7 cellular contexts compared by ENCODE assay signal in the genomic region with DNA sequence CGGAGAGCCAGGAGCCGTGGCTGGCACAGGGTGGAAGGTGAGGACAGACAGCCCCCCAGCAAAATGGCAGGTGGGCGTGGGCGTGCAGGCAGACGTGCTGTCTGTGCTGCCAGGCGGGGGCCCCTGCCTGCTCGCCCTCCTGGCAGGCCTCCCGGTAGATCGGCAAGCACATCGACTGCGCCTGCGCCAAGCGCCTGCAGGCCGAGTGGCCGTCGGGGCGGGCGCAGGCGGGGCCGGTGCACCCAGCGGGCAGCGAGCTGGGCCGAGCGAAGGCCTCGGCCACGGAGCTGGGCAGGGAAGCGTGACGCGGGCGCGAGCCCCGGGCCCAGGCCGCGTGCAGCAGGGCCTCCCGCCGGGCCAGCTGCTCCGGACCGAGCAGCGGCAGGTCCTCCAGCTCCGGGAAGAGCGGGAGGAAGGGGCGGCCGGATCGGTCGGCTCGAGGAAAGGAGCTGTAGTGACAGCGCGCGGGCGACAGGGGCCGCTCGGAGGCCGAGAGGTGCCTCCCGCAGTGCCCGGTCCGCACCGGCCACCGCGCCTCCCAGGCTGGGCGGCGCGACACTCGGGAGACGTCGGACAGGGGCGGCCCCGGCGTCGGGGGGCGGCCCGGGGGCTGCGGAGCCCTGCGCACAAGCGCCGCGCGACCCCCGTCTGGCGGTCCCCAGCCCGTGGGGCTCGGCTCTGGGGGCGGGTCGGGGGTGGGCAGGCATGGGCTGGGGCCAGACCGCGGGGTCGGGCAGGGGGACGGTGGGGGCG. TPM values are rescaled to one million over a fixed set of nuclear protein-coding genes. Genes with fewer than 3 reads are reported as not detected.
DNase-seq lines count a peak whose midpoint lies in the region; ATAC-seq, FAIRE-seq and TF ChIP-seq lines count a peak whose summit lies in the region.

No MANE protein-coding gene starts in this region.

- CTCF ChIA-PET in OCI-LY7 (lab: Charles Lee; ENCODE audit: unreplicated experiment) = no interaction called here

- peak overlapping the region; percentile 60 for H2AFZ ChIP-seq in astrocyte (ENCODE audit: low read depth, low read length)
- no peak overlapping the region for H2AFZ ChIP-seq in OCI-LY7 (ENCODE audit: low read length)

- H3K27ac Mint-ChIP-seq in astrocyte (ENCODE audit: unreplicated experiment) = no peak overlapping the region

- peaks cover 14% of the 10 kb centered on the region for H3K4me1 ChIP-seq in astrocyte (ENCODE audit: insufficient read depth, low read length)
- H3K4me1 ChIP-seq in right cardiac atrium (ENCODE audit: control insufficient read depth, insufficient read depth, low read length) = peaks cover 12% of the 10 kb centered on the region
- H3K4me1 ChIP-seq in psoas muscle = no peaks in the 10 kb centered on the region
- H3K4me1 ChIP-seq in OCI-LY7 (ENCODE audit: insufficient read depth, low read length, poor library complexity, severe bottlenecking) = peaks cover 21% of the 10 kb centered on the region

- DNase-seq in GM10266 (ENCODE audit: extremely low spot score) (peak; percentile 84), NCI-H1694 treated with DMSO at 0.1 percent for 48 hours (lab: John Stamatoyannopoulos, UW) (peak; percentile 88), astrocyte (ENCODE audit: low read depth) (peak; percentile 22), right cardiac atrium (peak; percentile 82 to 95 (median 94)), psoas muscle (peak; percentile 77 to 78), OCI-LY7 (ENCODE audit: low spot score) (no peak)

- H3K9me2 ChIP-seq in OCI-LY7 (ENCODE audit: insufficient read depth, low read length) = no peaks in the 10 kb centered on the region

- BruUV-seq in OCI-LY7 (replicated peaks; lab: Mats Ljungman, UMichigan) = no TSS peak

- WGBS in right cardiac atrium = 3% methylated on average over 88 of the region's 88 CpGs
- WGBS in psoas muscle, 3 donors = 2 to 7% (median 3%) methylated on average over 14 to 88 of the region's 88 CpGs

- H3K27me3 ChIP-seq in astrocyte (ENCODE audit: insufficient read depth, low read length) (peaks cover 3% of the 10 kb centered on the region), right cardiac atrium (ENCODE audit: control insufficient read depth, insufficient read depth) (no peaks in the 10 kb centered on the region), psoas muscle (ENCODE audit: insufficient read depth in 3 of 3, low read length in 2 of 3) (peaks cover 0 to 46% (median 5%) of the 10 kb centered on the region in 3 donors)

- FAIRE-seq in astrocyte (lab: Jason Lieb, UNC) = no peak

- POLR2A ChIA-PET in OCI-LY7 (lab: Charles Lee) = interaction anchor here (0.6 kb wide), 1 partner anchor 1014 kb away, joined by 4 read pairs; no protein-coding TSS in a partner anchor

- H3K4me3 Mint-ChIP-seq in astrocyte (ENCODE audit: unreplicated experiment) = no peak overlapping the region

- H4K20me1 ChIP-seq in astrocyte (ENCODE audit: insufficient read depth, low read length) (no peaks in the 10 kb centered on the region), OCI-LY7 (ENCODE audit: insufficient read depth, low read length) (no peaks in the 10 kb centered on the region)

- H3K79me2 ChIP-seq in astrocyte (ENCODE audit: insufficient read depth, low read length) = no peaks in the 10 kb centered on the region
- H3K79me2 ChIP-seq in OCI-LY7 (ENCODE audit: insufficient read depth, low read depth, low read length) = no peaks in the 10 kb centered on the region

- H3K4me2 ChIP-seq in astrocyte (ENCODE audit: low read length) = peak overlapping the region; percentile 84
- H3K4me2 ChIP-seq in OCI-LY7 (ENCODE audit: low read length) = no peak overlapping the region

- intact Hi-C loops in right cardiac atrium (cut with DNase I) = no loop called here
- intact Hi-C loops in psoas muscle (cut with DNase I) = no loop called here
- intact Hi-C loops in OCI-LY7 (cut with micrococcal nuclease; ENCODE audit: unreplicated experiment) = no loop called here

- peaks cover 4% of the 10 kb centered on the region for H3K36me3 Mint-ChIP-seq in astrocyte (ENCODE audit: low read depth, unreplicated experiment)

- H3K9me3 Mint-ChIP-seq in astrocyte (ENCODE audit: unreplicated experiment) = no peaks in the 10 kb centered on the region

- H3K4me3 ChIP-seq in astrocyte (ENCODE audit: insufficient read depth, low read depth, low read length) (peak overlapping the region; percentile 55), right cardiac atrium (ENCODE audit: low read length) (peak overlapping the region; percentile 33), psoas muscle (peak overlapping the region; percentile 52), OCI-LY7 (ENCODE audit: low read depth, low read length, poor library complexity, severe bottlenecking) (no peak overlapping the region)

- peak overlapping the region; percentile 27 for H3K9ac ChIP-seq in astrocyte (ENCODE audit: low read length)

- peak; percentile 50 for TF ChIP-seq CTCF in GM10266 (IDR thresholded peaks at IDR 0.05; ENCODE audit: control insufficient read depth, insufficient read depth, low read depth, missing control alignments)
- no peak for TF ChIP-seq CTCF in astrocyte (IDR thresholded peaks at IDR 0.05; ENCODE audit: insufficient read depth, low read depth, low read length)
- peak; percentile 56 for TF ChIP-seq CTCF in psoas muscle (IDR thresholded peaks at IDR 0.05)
- TF ChIP-seq CTCF in OCI-LY7 (conservative IDR thresholded peaks at IDR 0.05; ENCODE audit: low read length) = no peak

- H3K27ac ChIP-seq in astrocyte (ENCODE audit: low read depth, low read length) = no peak overlapping the region
- no peak overlapping the region for H3K27ac ChIP-seq in right cardiac atrium (ENCODE audit: low read length)
- H3K27ac ChIP-seq in psoas muscle = no peak overlapping the region
- no peak overlapping the region for H3K27ac ChIP-seq in OCI-LY7 (ENCODE audit: low read depth, low read length, poor library complexity, severe bottlenecking)

- peaks cover 28% of the 10 kb centered on the region for H3K27me3 Mint-ChIP-seq in astrocyte (ENCODE audit: low read depth, unreplicated experiment)

- no peaks in the 10 kb centered on the region for H3K36me3 ChIP-seq in astrocyte (ENCODE audit: insufficient read depth, low read length)
- no peaks in the 10 kb centered on the region for H3K36me3 ChIP-seq in psoas muscle (ENCODE audit: insufficient read depth in 1 of 2, low read depth in 1 of 2)
- no peaks in the 10 kb centered on the region for H3K36me3 ChIP-seq in OCI-LY7 (ENCODE audit: insufficient read depth, low read length)

- H3K9me3 ChIP-seq in astrocyte (ENCODE audit: insufficient read depth, low read depth, low read length) (no peaks in the 10 kb centered on the region), right cardiac atrium (ENCODE audit: control insufficient read depth, low read length) (no peaks in the 10 kb centered on the region), psoas muscle (no peaks in the 10 kb centered on the region), OCI-LY7 (ENCODE audit: low read length) (no peaks in the 10 kb centered on the region)

- peaks cover 10% of the 10 kb centered on the region for H3K4me1 Mint-ChIP-seq in astrocyte (ENCODE audit: low read depth, unreplicated experiment)

- ATAC-seq in right cardiac atrium = peak; percentile 72 to 77
- peak; percentile 61 to 80 (median 68) for ATAC-seq in psoas muscle
- no peak for ATAC-seq in HG02798 (IDR thresholded peaks at IDR 0.05; ENCODE audit: poor library complexity, unreplicated experiment)

RNA-seq across cellular contexts. Expression of gene GRIN2C, which starts 16.9 kb away (rescaled TPM):
- 0.50 and 1.0 TPM in 2 replicates for total RNA-seq in astrocyte
- total RNA-seq in right cardiac atrium = 10 to 100 TPM; 30.4 to 62.8 (median 51.3) TPM
- polyA plus RNA-seq in right cardiac atrium = 31.4 TPM
- total RNA-seq in psoas muscle = under 1 TPM; 0.20 to 0.74 (median 0.37) TPM
- under 1 TPM; 0.06 to 0.40 (median 0.10) TPM for polyA plus RNA-seq in psoas muscle
- total RNA-seq in OCI-LY7 (2014; rRNA removed; shearing (Covaris generic)) = 0.22 and 0.26 TPM in 2 replicates
- 0.55 and 0.61 TPM in 2 replicates for total RNA-seq in OCI-LY7 (2022)

RNA-seq across cellular contexts. Expression of gene FDXR, which starts 30.0 kb away (rescaled TPM):
- total RNA-seq in astrocyte (30.8 and 34.2 TPM in 2 replicates), right cardiac atrium (10 to 100 TPM in 1 of 4 donors, 1 to 10 TPM in 3; 4.9 to 10.5 (median 7.1) TPM), psoas muscle (1 to 10 TPM; 3.0 to 7.9 (median 4.2) TPM), OCI-LY7 (2022) (18.1 and 18.3 TPM in 2 replicates)
- polyA plus RNA-seq in right cardiac atrium (9.9 TPM), psoas muscle (1 to 10 TPM; 3.4 to 4.7 (median 3.7) TPM)
- 12.2 TPM in 2 replicates for total RNA-seq in OCI-LY7 (2014; rRNA removed; shearing (Covaris generic))

RNA-seq across cellular contexts. Expression of gene FADS6, which starts 50.7 kb away (rescaled TPM):
- not detected in 2 replicates for total RNA-seq in astrocyte
- not detected for total RNA-seq in right cardiac atrium
- polyA plus RNA-seq in right cardiac atrium = 0.05 TPM
- total RNA-seq in psoas muscle = not detected
- polyA plus RNA-seq in psoas muscle = under 1 TPM in 1 of 3 donors, not detected in 2; 0.01 TPM
- total RNA-seq in OCI-LY7 (2014; rRNA removed; shearing (Covaris generic)) = not detected in 2 replicates
- not detected in 2 replicates for total RNA-seq in OCI-LY7 (2022)

Comparison
In these comparisons a context has a peak if more than half of its experiments do, and no peak if none do; other contexts are left out.
1. CTCF ChIP-seq: peak in GM10266 (single experiment) and psoas muscle (single experiment); none in astrocyte (single experiment) and OCI-LY7 (single experiment).
2. RNA of gene GRIN2C, which starts 16.9 kb away (total RNA-seq): 30.4 to 62.8 TPM in right cardiac atrium; 0.50 to 1.0 TPM in astrocyte, 0.22 to 0.61 TPM in OCI-LY7 and 0.20 to 0.74 TPM in psoas muscle; every median in the first group is over 10 times any median in the second.